ENCODE assay signal across 11 cellular contexts in the genomic region with DNA sequence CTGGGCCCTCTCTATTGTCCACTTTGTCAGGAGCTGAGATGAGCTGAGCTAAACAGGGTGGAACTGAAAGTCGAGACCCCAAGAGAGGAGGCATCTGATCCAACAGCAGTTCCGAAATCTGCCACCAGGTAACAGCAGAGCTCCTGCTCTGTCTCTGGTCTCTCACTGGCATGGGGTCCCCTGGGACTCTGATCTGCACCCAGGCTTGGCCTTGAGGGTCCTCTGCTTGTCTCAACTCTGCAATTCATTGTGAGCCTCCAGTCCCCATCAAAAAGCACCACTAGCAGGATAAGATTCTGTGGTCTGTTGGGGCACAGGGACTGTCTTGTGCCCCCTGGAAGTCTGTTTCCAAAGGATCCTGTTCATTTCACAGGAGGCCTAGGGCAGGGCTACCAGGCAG.
DNase-seq lines count a peak whose midpoint lies in the region; ATAC-seq and TF ChIP-seq lines count a peak whose summit lies in the region.
"Had no signal": no experiment of that assay in that cellular context is flagged by ENCODE, and none has a peak within 500 bp of the region (broad histone marks: within the 10 kb centered on the region; RNA-seq: fewer than 3 reads in every experiment).

No MANE protein-coding gene starts in this region.

- POLR2A ChIA-PET in activated CD4-positive, alpha-beta T cell treated with anti-CD3 and anti-CD28 coated beads for 36 hours (lab: Charles Lee) = no interaction called here

- H3K4me3 ChIP-seq in Loucy (ENCODE audit: low read length, poor library complexity, severe bottlenecking) = no peak overlapping the region
- no peak overlapping the region for H3K4me3 ChIP-seq in testis

- no peak overlapping the region for H3K4me2 ChIP-seq in Loucy (ENCODE audit: low read depth, low read length, poor library complexity, severe bottlenecking)

- H3K27me3 ChIP-seq in Loucy (ENCODE audit: insufficient read depth, low read length, poor library complexity, severe bottlenecking) (no peaks in the 10 kb centered on the region), testis (no peaks in the 10 kb centered on the region)

- no peaks in the 10 kb centered on the region for H4K20me1 ChIP-seq in Loucy (ENCODE audit: insufficient read depth, low read length, poor library complexity, severe bottlenecking)

- H3K9me3 ChIP-seq in Loucy (ENCODE audit: insufficient read depth, low read depth, low read length) (no peaks in the 10 kb centered on the region), testis (no peaks in the 10 kb centered on the region)

- DNase-seq in activated CD4-positive, alpha-beta T cell treated with anti-CD3 and anti-CD28 coated beads for 36 hours = peak; percentile 13
- no peak for DNase-seq in activated CD4-positive, alpha-beta T cell treated with anti-CD3 and anti-CD28 coated beads, Interleukin-2, amount 50 U/mL, for 48 hours
- DNase-seq in endothelial cell (ENCODE audit: low spot score) = peak; percentile 40
- no peak for DNase-seq in testis
- no peak for DNase-seq in activated CD4-positive, CD25-positive, alpha-beta regulatory T cell (lab: John Stamatoyannopoulos, UW)
- no peak for DNase-seq in activated T-cell treated with anti-CD3 and anti-CD28 coated beads for 4 hours
- DNase-seq: NCI-H1417 treated with DMSO at 0.1 percent for 48 hours had no signal

- no peak overlapping the region for H2AFZ ChIP-seq in Loucy (ENCODE audit: low read length)

- no peaks in the 10 kb centered on the region for H3F3A ChIP-seq in Loucy (ENCODE audit: low read depth)

- WGBS in testis, 2 donors = 67 to 71% methylated on average over 1 to 2 of the region's 2 CpGs

- peaks cover 6% of the 10 kb centered on the region for H3K27me3 Mint-ChIP-seq in activated CD4-positive, alpha-beta T cell treated with anti-CD3 and anti-CD28 coated beads for 36 hours
- H3K27me3 Mint-ChIP-seq in endothelial cell (ENCODE audit: unreplicated experiment) = peaks cover 4% of the 10 kb centered on the region

- no peak overlapping the region for H3K9ac ChIP-seq in Loucy (ENCODE audit: low read depth, low read length, poor library complexity, severe bottlenecking)

- no peak overlapping the region for H3K27ac ChIP-seq in testis

- H3K9me2 ChIP-seq in Loucy (replicated peaks; ENCODE audit: low read depth, low read length) = no peaks in the 10 kb centered on the region

- no peaks in the 10 kb centered on the region for H3K36me3 ChIP-seq in Loucy (ENCODE audit: insufficient read depth, low read length)
- no peaks in the 10 kb centered on the region for H3K36me3 ChIP-seq in testis (ENCODE audit: low read depth, missing control alignments)

- no peaks in the 10 kb centered on the region for H3K79me2 ChIP-seq in Loucy (ENCODE audit: insufficient read depth, low read length)

- intact Hi-C loops in activated CD4-positive, alpha-beta T cell treated with anti-CD3 and anti-CD28 coated beads for 36 hours (cut with DNase I, micrococcal nuclease) = loop anchor here (10.0 kb wide), 2 partner anchors 151 to 729 kb away; no protein-coding TSS in a partner anchor
- intact Hi-C loops in testis (cut with DNase I; ENCODE audit: low total_unique reads) = no loop called here

- H3K27ac Mint-ChIP-seq in activated CD4-positive, alpha-beta T cell treated with anti-CD3 and anti-CD28 coated beads for 36 hours = no peak overlapping the region
- H3K27ac Mint-ChIP-seq in endothelial cell (ENCODE audit: unreplicated experiment) = no peak overlapping the region
- H3K27ac Mint-ChIP-seq: activated naive CD8-positive, alpha-beta T cell; T-helper 1 cell treated with Interleukin-12 subunit alpha and Interleukin-12 subunit beta and Interleukin-4 antibody, amounts not matched to agents 30 μg/mL and 1 μg/mL, for 36 hours had no signal

- ATAC-seq in activated CD4-positive, alpha-beta T cell treated with anti-CD3 and anti-CD28 coated beads for 36 hours = no peak
- ATAC-seq in GM19455 (IDR thresholded peaks at IDR 0.05; ENCODE audit: unreplicated experiment) = no peak

- TF ChIP-seq CTCF in Loucy (conservative IDR thresholded peaks at IDR 0.05; ENCODE audit: low read length) (peak; percentile 60), endothelial cell (IDR thresholded peaks at IDR 0.05; ENCODE audit: unreplicated experiment) (peak; percentile 73), testis (IDR thresholded peaks at IDR 0.05) (peak in 2 of 3 experiments; percentile 8 to 15)

- H3K36me3 Mint-ChIP-seq in activated CD4-positive, alpha-beta T cell treated with anti-CD3 and anti-CD28 coated beads for 36 hours (ENCODE audit: low read depth) = no peaks in the 10 kb centered on the region
- no peaks in the 10 kb centered on the region for H3K36me3 Mint-ChIP-seq in endothelial cell (ENCODE audit: low read depth, unreplicated experiment)
- H3K36me3 Mint-ChIP-seq: activated naive CD8-positive, alpha-beta T cell had no signal

- H3K4me1 Mint-ChIP-seq in activated CD4-positive, alpha-beta T cell treated with anti-CD3 and anti-CD28 coated beads for 36 hours = peaks cover 17% of the 10 kb centered on the region
- H3K4me1 Mint-ChIP-seq in endothelial cell (ENCODE audit: unreplicated experiment) = peaks cover 5% of the 10 kb centered on the region

- CTCF ChIA-PET in activated CD4-positive, alpha-beta T cell treated with anti-CD3 and anti-CD28 coated beads for 36 hours (lab: Charles Lee) = interaction anchor here (0.6 to 7.9 kb wide), 6 partner anchors 24 to 224 kb away, joined by 3 to 94 read pairs (median 4); no protein-coding TSS in a partner anchor

- peaks cover 16% of the 10 kb centered on the region for H3K4me1 ChIP-seq in Loucy (ENCODE audit: insufficient read depth, low read length, poor library complexity, severe bottlenecking)
- H3K4me1 ChIP-seq in testis = peaks cover 4% of the 10 kb centered on the region

- H3K4me3 Mint-ChIP-seq in activated CD4-positive, alpha-beta T cell treated with anti-CD3 and anti-CD28 coated beads for 36 hours = no peak overlapping the region
- H3K4me3 Mint-ChIP-seq in endothelial cell (ENCODE audit: unreplicated experiment) = no peak overlapping the region
- H3K4me3 Mint-ChIP-seq: activated naive CD8-positive, alpha-beta T cell; T-helper 1 cell treated with Interleukin-12 subunit alpha and Interleukin-12 subunit beta and Interleukin-4 antibody, amounts not matched to agents 30 μg/mL and 1 μg/mL, for 36 hours had no signal

- no peak for TF ChIP-seq POLR2A in testis (IDR thresholded peaks at IDR 0.05)

- H3K9me3 Mint-ChIP-seq in activated CD4-positive, alpha-beta T cell treated with anti-CD3 and anti-CD28 coated beads for 36 hours (ENCODE audit: low read depth) = no peaks in the 10 kb centered on the region
- no peaks in the 10 kb centered on the region for H3K9me3 Mint-ChIP-seq in endothelial cell (ENCODE audit: unreplicated experiment)
- H3K9me3 Mint-ChIP-seq: T-helper 1 cell treated with Interleukin-12 subunit alpha and Interleukin-12 subunit beta and Interleukin-4 antibody, amounts not matched to agents 30 μg/mL and 1 μg/mL, for 36 hours had no signal

Comparison
In these comparisons a context has a peak if more than half of its experiments do, and no peak if none do; other contexts are left out.
1. DNase-seq: peak in activated CD4-positive, alpha-beta T cell treated with anti-CD3 and anti-CD28 coated beads for 36 hours (single experiment) and endothelial cell (single experiment); none in activated CD4-positive, alpha-beta T cell treated with anti-CD3 and anti-CD28 coated beads, Interleukin-2, amount 50 U/mL, for 48 hours (0 of 2), testis (single experiment), activated CD4-positive, CD25-positive, alpha-beta regulatory T cell (0 of 4) and activated T-cell treated with anti-CD3 and anti-CD28 coated beads for 4 hours (single experiment).
2. CTCF ChIP-seq: peak in every context shown above with its lines; median percentile 73 in endothelial cell; 60 in Loucy; 12 in testis.